In the genomic region with DNA sequence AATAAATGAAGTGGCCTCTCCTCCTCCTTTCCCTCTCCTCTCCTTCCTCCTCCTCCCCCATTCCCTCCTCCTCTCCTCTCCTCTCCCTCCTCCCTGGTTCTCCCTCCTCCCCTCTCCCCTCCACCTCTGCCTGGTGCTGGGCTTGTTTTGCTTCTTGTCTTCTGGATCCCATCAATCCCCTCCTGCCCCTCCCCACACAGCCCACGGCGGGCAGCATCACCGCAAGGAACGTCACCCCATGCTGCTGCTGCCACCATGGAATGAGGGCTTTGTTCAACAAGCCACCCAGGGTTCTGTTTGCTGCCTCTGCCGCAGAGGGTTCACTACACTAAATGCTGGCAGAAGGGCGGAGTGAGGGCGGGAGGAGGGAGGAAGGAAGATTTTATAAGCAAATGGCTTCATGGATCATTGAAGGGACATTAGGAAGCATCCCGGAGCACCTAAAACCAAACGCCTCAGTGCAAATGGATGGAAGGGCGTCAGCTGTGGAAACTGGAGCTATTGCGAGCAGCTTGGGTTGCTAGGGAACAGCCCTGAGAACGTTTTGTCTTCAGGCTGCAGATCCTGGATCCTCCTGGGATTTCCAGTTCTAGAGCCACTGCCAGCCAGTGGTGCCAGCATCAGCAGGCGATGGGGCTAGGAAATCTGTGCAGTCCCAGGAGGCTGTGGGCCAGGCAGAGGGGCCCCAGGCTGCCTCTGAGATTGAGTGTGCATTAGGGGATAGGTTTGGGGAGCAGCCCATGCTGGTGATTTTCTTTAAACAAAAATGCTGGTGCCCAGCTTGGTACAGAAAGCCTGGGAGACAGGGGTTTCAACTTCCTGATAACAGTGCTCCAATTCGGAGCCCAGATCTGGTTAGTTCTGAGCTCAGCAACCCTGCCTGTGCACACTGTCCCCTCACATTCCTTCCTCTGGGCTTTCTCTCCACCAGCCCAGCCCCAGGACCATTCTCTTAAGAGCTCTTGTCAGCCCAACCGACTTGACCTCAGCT, we compare ENCODE assay signal across 10 cellular contexts.
DNase-seq lines count a peak whose midpoint lies in the region; ATAC-seq and TF ChIP-seq lines count a peak whose summit lies in the region.
"Had no signal": no experiment of that assay in that cellular context is flagged by ENCODE, and none has a peak within 500 bp of the region (broad histone marks: within the 10 kb centered on the region; RNA-seq: fewer than 3 reads in every experiment).

No MANE protein-coding gene starts in this region.

- peaks cover 17% of the 10 kb centered on the region for H3K4me1 Mint-ChIP-seq in Calu3 (ENCODE audit: low read depth, unreplicated experiment)

- H3K9ac ChIP-seq in BLaER1 treated with 17β-estradiol and CSF1 and Interleukin-3, amounts not matched to agents 10 nM and 100 nM: no peak overlapping the region

- no peak overlapping the region for H3K27ac Mint-ChIP-seq in Calu3 (ENCODE audit: unreplicated experiment)
- H3K27ac Mint-ChIP-seq: IgD-negative memory B cell; T-helper 2 cell treated with Interferon-gamma antibody and Interleukin-4, amounts not matched to agents 5 μg/mL and 100 μg/mL, for 36 hours had no signal

- no peaks in the 10 kb centered on the region for H3K36me3 Mint-ChIP-seq in Calu3 (ENCODE audit: insufficient read depth, unreplicated experiment)
- H3K36me3 Mint-ChIP-seq: IgD-negative memory B cell had no signal

- CTCF ChIA-PET in Calu3 (lab: Charles Lee): no interaction called here

- H3K4me1 ChIP-seq in BLaER1 treated with 17β-estradiol and CSF1 and Interleukin-3, amounts not matched to agents 10 nM and 100 nM: peaks cover 0 to 8% (median 2%) of the 10 kb centered on the region in 10 experiments; a peak in 5 of 20 replicates
- peaks cover 8 to 76% (median 70%) of the 10 kb centered on the region in 4 donors for H3K4me1 ChIP-seq in esophagus muscularis mucosa

- no peaks in the 10 kb centered on the region; a peak in 2 of 22 replicates for H4K20me1 ChIP-seq in BLaER1 treated with 17β-estradiol and CSF1 and Interleukin-3, amounts not matched to agents 10 nM and 100 nM

- peak overlapping the region in 6 of 11 experiments; percentile 0 to 36 (median 24); a peak in 7 of 22 replicates for H3K4me2 ChIP-seq in BLaER1 treated with 17β-estradiol and CSF1 and Interleukin-3, amounts not matched to agents 10 nM and 100 nM

- no peaks in the 10 kb centered on the region for H3K9me3 Mint-ChIP-seq in Calu3 (ENCODE audit: low read depth, unreplicated experiment)
- H3K9me3 Mint-ChIP-seq: IgD-negative memory B cell; T-helper 2 cell treated with Interferon-gamma antibody and Interleukin-4, amounts not matched to agents 5 μg/mL and 100 μg/mL, for 36 hours had no signal

- ATAC-seq in HG02763 (IDR thresholded peaks at IDR 0.05; ENCODE audit: unreplicated experiment): no peak

- no peaks in the 10 kb centered on the region for H3K36me3 ChIP-seq in BLaER1 treated with 17β-estradiol and CSF1 and Interleukin-3, amounts not matched to agents 10 nM and 100 nM
- H3K36me3 ChIP-seq in esophagus muscularis mucosa: no peaks in the 10 kb centered on the region

- TF ChIP-seq POLR2A in esophagus muscularis mucosa (IDR thresholded peaks at IDR 0.05; ENCODE audit: low read depth): no peak

- H3K27ac ChIP-seq in BLaER1 treated with 17β-estradiol and CSF1 and Interleukin-3, amounts not matched to agents 10 nM and 100 nM: no peak overlapping the region
- H3K27ac ChIP-seq in esophagus muscularis mucosa (replicated peaks in 1 of 4): peak overlapping the region; percentile 82 to 91 (median 84)

- no TSS peak for BruUV-seq in Calu3 (replicated peaks; lab: Mats Ljungman, UMichigan)

- DNase-seq in NCI-H2227 (lab: John Stamatoyannopoulos, UW; ENCODE audit: unreplicated experiment) (peak; percentile 67), esophagus muscularis mucosa (ENCODE audit: extremely low spot score) (peak; percentile 92), occipital lobe (lab: John Stamatoyannopoulos, UW) (peak; percentile 75), SHP77 treated with DMSO at 0.1 percent for 48 hours (lab: John Stamatoyannopoulos, UW) (no peak), HK-2 (ENCODE audit: unreplicated experiment) (no peak), Calu3 (no peak)

- H3K27me3 ChIP-seq in BLaER1 treated with 17β-estradiol and CSF1 and Interleukin-3, amounts not matched to agents 10 nM and 100 nM: peaks cover 0 to 3% (median 0%) of the 10 kb centered on the region in 11 experiments; a peak in 1 of 22 replicates
- H3K27me3 ChIP-seq in esophagus muscularis mucosa: no peaks in the 10 kb centered on the region

- H3K9me3 ChIP-seq in BLaER1 treated with 17β-estradiol and CSF1 and Interleukin-3, amounts not matched to agents 10 nM and 100 nM (replicated peaks in 1 of 11): no peaks in the 10 kb centered on the region
- H3K9me3 ChIP-seq in esophagus muscularis mucosa: no peaks in the 10 kb centered on the region

- TF ChIP-seq CTCF in esophagus muscularis mucosa (IDR thresholded peaks at IDR 0.05) (no peak), Calu3 (IDR thresholded peaks at IDR 0.05; ENCODE audit: unreplicated experiment) (no peak)

- H3K27me3 Mint-ChIP-seq in Calu3 (ENCODE audit: unreplicated experiment): peaks cover 56% of the 10 kb centered on the region

- WGBS in esophagus muscularis mucosa: 37% methylated on average over 15 of the region's 15 CpGs

- H3K4me3 ChIP-seq in BLaER1 treated with 17β-estradiol and CSF1 and Interleukin-3, amounts not matched to agents 10 nM and 100 nM: no peak overlapping the region
- H3K4me3 ChIP-seq in esophagus muscularis mucosa: peak overlapping the region in 3 of 4 donors; percentile 8 to 13 (median 9)

- intact Hi-C loops in esophagus muscularis mucosa (cut with DNase I) (no loop called here), Calu3 (cut with micrococcal nuclease; ENCODE audit: unreplicated experiment) (no loop called here)

- TF ChIP-seq EP300 in esophagus muscularis mucosa (IDR thresholded peaks at IDR 0.05): no peak

- no peak overlapping the region for H3K4me3 Mint-ChIP-seq in Calu3 (ENCODE audit: low read depth, unreplicated experiment)
- H3K4me3 Mint-ChIP-seq: IgD-negative memory B cell; T-helper 2 cell treated with Interferon-gamma antibody and Interleukin-4, amounts not matched to agents 5 μg/mL and 100 μg/mL, for 36 hours had no signal

Comparison
In these comparisons a context has a peak if more than half of its experiments do, and no peak if none do; other contexts are left out.
1. H3K27ac ChIP-seq: peak in esophagus muscularis mucosa (4 of 4); none in BLaER1 treated with 17β-estradiol and CSF1 and Interleukin-3, amounts not matched to agents 10 nM and 100 nM (0 of 11).
2. H3K4me3 ChIP-seq: peak in esophagus muscularis mucosa (3 of 4); none in BLaER1 treated with 17β-estradiol and CSF1 and Interleukin-3, amounts not matched to agents 10 nM and 100 nM (0 of 10).
3. DNase-seq: peak in NCI-H2227 (single experiment), esophagus muscularis mucosa (single experiment) and occipital lobe (single experiment); none in SHP77 treated with DMSO at 0.1 percent for 48 hours (single experiment), HK-2 (single experiment) and Calu3 (single experiment).